1 cellular context compared by ENCODE assay signal in the genomic region with DNA sequence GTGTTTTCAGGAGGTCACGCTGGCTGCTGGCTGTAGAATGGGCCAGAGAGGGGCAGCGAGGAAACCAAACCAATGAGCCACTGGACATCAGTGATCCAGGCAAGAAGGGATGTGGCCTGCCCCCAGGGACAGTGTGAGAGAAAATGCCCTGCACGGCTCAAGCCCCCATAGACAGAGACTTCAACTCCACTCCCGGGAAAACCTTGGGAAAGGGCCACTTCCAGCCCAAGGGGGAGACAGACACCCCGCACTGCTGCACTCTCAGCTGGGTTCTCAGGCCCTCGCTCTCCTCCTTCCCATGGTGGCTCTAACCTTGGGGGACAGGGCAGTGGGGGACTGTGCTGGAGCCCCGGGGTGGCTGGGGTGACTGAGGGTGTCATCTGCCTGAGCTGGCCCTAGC.
TF ChIP-seq lines count a peak whose summit lies in the region.

No MANE protein-coding gene starts in this region.

TF ChIP-seq in H1, 55 proteins besides CTCF, POLR2A, EP300 and RAD21:
- TF ChIP-seq RFX5 (IDR thresholded peaks at IDR 0.05; ENCODE audit: borderline replicate concordance, low read depth, low read length) (no peak), BACH1 (IDR thresholded peaks at IDR 0.05; ENCODE audit: low read length) (no peak), RXRA (IDR thresholded peaks at IDR 0.05; ENCODE audit: insufficient read depth, low read depth, low read length) (no peak)
- TF ChIP-seq, protein P1, sequence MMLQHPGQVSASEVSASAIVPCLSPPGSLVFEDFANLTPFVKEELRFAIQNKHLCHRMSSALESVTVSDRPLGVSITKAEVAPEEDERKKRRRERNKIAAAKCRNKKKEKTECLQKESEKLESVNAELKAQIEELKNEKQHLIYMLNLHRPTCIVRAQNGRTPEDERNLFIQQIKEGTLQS (IDR thresholded peaks at IDR 0.05; ENCODE audit: insufficient read depth, low read depth, low read length): no peak
